Comparison of ENCODE assay signal across 14 cellular contexts in the genomic region with DNA sequence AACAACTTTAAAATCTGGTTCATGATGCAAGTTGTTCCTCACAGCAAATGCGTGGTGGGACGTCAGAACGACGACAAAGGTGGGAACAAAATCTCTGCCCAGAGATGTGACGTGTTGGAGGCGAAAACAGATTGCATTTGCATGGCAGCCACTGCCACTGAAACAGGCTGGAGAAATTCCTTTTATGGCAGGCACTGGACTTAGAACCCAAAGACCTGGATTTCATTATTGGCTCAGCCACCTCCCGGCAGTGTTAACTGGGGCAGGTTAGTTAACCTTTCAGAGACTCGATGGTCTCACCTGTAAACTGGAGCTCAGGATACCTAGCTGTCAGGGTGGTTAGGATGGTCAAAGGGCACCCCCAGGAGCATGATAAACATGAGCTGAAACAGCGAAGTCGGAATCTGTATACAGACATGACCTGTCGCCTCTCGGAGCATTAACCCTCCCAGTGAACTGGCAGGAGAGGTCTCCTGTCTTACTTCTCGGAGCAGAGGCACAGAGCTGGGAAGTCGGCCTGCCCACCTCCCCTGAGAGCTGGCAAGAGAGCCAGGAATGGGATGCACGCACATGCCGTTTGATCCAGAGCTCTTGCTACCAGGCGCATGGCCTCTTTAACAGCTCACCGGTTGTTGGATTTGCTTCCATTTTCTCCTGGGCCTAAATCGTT. TPM values are rescaled to one million over a fixed set of nuclear protein-coding genes. Genes with fewer than 3 reads are reported as not detected.
DNase-seq lines count a peak whose midpoint lies in the region; ATAC-seq, FAIRE-seq and TF ChIP-seq lines count a peak whose summit lies in the region.
"Had no signal": no experiment of that assay in that cellular context is flagged by ENCODE, and none has a peak within 500 bp of the region (broad histone marks: within the 10 kb centered on the region; RNA-seq: fewer than 3 reads in every experiment).

No MANE protein-coding gene starts in this region.

- H3K27ac ChIP-seq in cardiac muscle cell (peak overlapping the region; percentile 97), kidney (ENCODE audit: low read depth in 2 of 2, low read length in 2 of 2) (peak overlapping the region; percentile 94 to 97), prostate gland (peak overlapping the region; percentile 99 to 100), urinary bladder (ENCODE audit: low read depth) (peak overlapping the region; percentile 38)

- H3K4me1 ChIP-seq in cardiac muscle cell (ENCODE audit: low read depth) = peaks cover 87% of the 10 kb centered on the region
- peaks cover 56 to 67% of the 10 kb centered on the region in 2 donors for H3K4me1 ChIP-seq in kidney (ENCODE audit: control insufficient read depth in 1 of 2, insufficient read depth in 1 of 2, low read depth in 1 of 2, low read length in 2 of 2)
- H3K4me1 ChIP-seq in prostate gland (replicated peaks) = peaks cover 38% of the 10 kb centered on the region
- no peaks in the 10 kb centered on the region for H3K4me1 ChIP-seq in urinary bladder (ENCODE audit: insufficient read depth)

- no peak overlapping the region for H3K4me3 Mint-ChIP-seq in activated naive CD4-positive, alpha-beta T cell treated with anti-CD3 and anti-CD28 coated beads, Interleukin-2, amount 10 ng/mL, durations not matched to agents 7 days and 5 days
- H3K4me3 Mint-ChIP-seq: activated CD4-positive, alpha-beta T cell treated with anti-CD3 and anti-CD28 coated beads for 36 hours; activated T-cell treated with anti-CD3 and anti-CD28 coated beads, Interleukin-2, amount 50 U/mL, for 4 hours; effector memory CD8-positive, alpha-beta T cell had no signal

- FAIRE-seq in kidney (lab: Jason Lieb, UNC) = no peak
- FAIRE-seq: HTR-8/SVneo had no signal

- DNase-seq in cardiac muscle cell (ENCODE audit: low read depth in 1 of 2, low spot score in 1 of 2) (no peak), left ventricle myocardium superior (no peak), kidney (no peak), prostate gland (ENCODE audit: low spot score) (no peak), NCI-H2081 (lab: John Stamatoyannopoulos, UW) (no peak), T-helper 2 cell (no peak)
- DNase-seq in activated naive CD4-positive, alpha-beta T cell treated with anti-CD3 and anti-CD28 coated beads, Interleukin-2, amount 10 ng/mL, durations not matched to agents 7 days and 5 days = no peak
- DNase-seq: activated CD4-positive, alpha-beta T cell treated with anti-CD3 and anti-CD28 coated beads for 36 hours; activated T-cell treated with anti-CD3 and anti-CD28 coated beads, Interleukin-2, amount 50 U/mL, for 4 hours; effector memory CD8-positive, alpha-beta T cell; stimulated activated CD4-positive, alpha-beta T cell treated with anti-CD3 and anti-CD28 coated beads, Interleukin-4, amount 100 ng/mL, for 4 hours; stimulated activated naive B cell treated with anti-CD40 and anti-IgM and Interleukin-4, amounts not matched to agents 10 μg/mL and 1 μg/mL and 100 μg/mL, for 72 hours had no signal

- H3K36me3 ChIP-seq in cardiac muscle cell (no peaks in the 10 kb centered on the region), kidney (ENCODE audit: control insufficient read depth in 1 of 2, insufficient read depth in 2 of 2, low read length in 2 of 2) (no peaks in the 10 kb centered on the region), prostate gland (no peaks in the 10 kb centered on the region), urinary bladder (ENCODE audit: insufficient read depth) (no peaks in the 10 kb centered on the region)

- no peak overlapping the region for H3K27ac Mint-ChIP-seq in activated naive CD4-positive, alpha-beta T cell treated with anti-CD3 and anti-CD28 coated beads, Interleukin-2, amount 10 ng/mL, durations not matched to agents 7 days and 5 days
- H3K27ac Mint-ChIP-seq: activated CD4-positive, alpha-beta T cell treated with anti-CD3 and anti-CD28 coated beads for 36 hours; effector memory CD8-positive, alpha-beta T cell; stimulated activated naive B cell treated with anti-CD40 and anti-IgM and Interleukin-4, amounts not matched to agents 10 μg/mL and 1 μg/mL and 100 μg/mL, for 72 hours had no signal

- H3K4me3 ChIP-seq in cardiac muscle cell (no peak overlapping the region), kidney (ENCODE audit: low read length in 2 of 2) (no peak overlapping the region), prostate gland (no peak overlapping the region), urinary bladder (ENCODE audit: low read depth, low read length) (no peak overlapping the region)

- H3K9me3 ChIP-seq in cardiac muscle cell (ENCODE audit: low read depth) (no peaks in the 10 kb centered on the region), kidney (ENCODE audit: control insufficient read depth in 1 of 2, low read length in 2 of 2) (no peaks in the 10 kb centered on the region), prostate gland (no peaks in the 10 kb centered on the region)

- intact Hi-C loops in left ventricle myocardium superior (cut with micrococcal nuclease) = loop anchor here (10.0 kb wide), 1 partner anchor 437 kb away; no protein-coding TSS in a partner anchor
- intact Hi-C loops in kidney (cut with DNase I) = no loop called here
- intact Hi-C loops in prostate gland (cut with DNase I) = loop anchor here (5.0 to 10.0 kb wide), 2 partner anchors 44 to 447 kb away; no protein-coding TSS in a partner anchor

- no peak for TF ChIP-seq POLR2A in prostate gland (IDR thresholded peaks at IDR 0.05)

- H3K4me1 Mint-ChIP-seq in activated naive CD4-positive, alpha-beta T cell treated with anti-CD3 and anti-CD28 coated beads, Interleukin-2, amount 10 ng/mL, durations not matched to agents 7 days and 5 days = peaks cover 7% of the 10 kb centered on the region
- H3K4me1 Mint-ChIP-seq: activated CD4-positive, alpha-beta T cell treated with anti-CD3 and anti-CD28 coated beads for 36 hours had no signal

- H3K27me3 Mint-ChIP-seq in activated naive CD4-positive, alpha-beta T cell treated with anti-CD3 and anti-CD28 coated beads, Interleukin-2, amount 10 ng/mL, durations not matched to agents 7 days and 5 days = peaks cover 17% of the 10 kb centered on the region
- H3K27me3 Mint-ChIP-seq: activated CD4-positive, alpha-beta T cell treated with anti-CD3 and anti-CD28 coated beads for 36 hours; stimulated activated naive B cell treated with anti-CD40 and anti-IgM and Interleukin-4, amounts not matched to agents 10 μg/mL and 1 μg/mL and 100 μg/mL, for 72 hours had no signal

- no peaks in the 10 kb centered on the region for H3K27me3 ChIP-seq in cardiac muscle cell
- no peaks in the 10 kb centered on the region for H3K27me3 ChIP-seq in prostate gland (replicated peaks; ENCODE audit: insufficient read depth)

- CTCF ChIA-PET in activated naive CD4-positive, alpha-beta T cell treated with anti-CD3 and anti-CD28 coated beads, Interleukin-2, amount 10 ng/mL, durations not matched to agents 7 days and 5 days (lab: Charles Lee) = interaction anchor here (1.0 to 1.5 kb wide), 4 partner anchors 9 to 555 kb away, joined by 3 to 4 read pairs (median 3); no protein-coding TSS in a partner anchor

- 43% methylated on average over 19 of the region's 19 CpGs for WGBS in prostate gland
- WGBS in urinary bladder = 62% methylated on average over 19 of the region's 19 CpGs

- H3K36me3 Mint-ChIP-seq in activated naive CD4-positive, alpha-beta T cell treated with anti-CD3 and anti-CD28 coated beads, Interleukin-2, amount 10 ng/mL, durations not matched to agents 7 days and 5 days = no peaks in the 10 kb centered on the region
- H3K36me3 Mint-ChIP-seq: stimulated activated naive B cell treated with anti-CD40 and anti-IgM and Interleukin-4, amounts not matched to agents 10 μg/mL and 1 μg/mL and 100 μg/mL, for 72 hours had no signal

- no peak for ATAC-seq in left ventricle myocardium superior
- ATAC-seq: activated CD4-positive, alpha-beta T cell treated with anti-CD3 and anti-CD28 coated beads for 36 hours; activated T-cell treated with anti-CD3 and anti-CD28 coated beads, Interleukin-2, amount 50 U/mL, for 4 hours; effector memory CD8-positive, alpha-beta T cell had no signal

- peak overlapping the region in 1 of 2 donors; percentile 43 for H3K9ac ChIP-seq in kidney (ENCODE audit: low read length in 2 of 2)

- TF ChIP-seq CTCF in cardiac muscle cell (IDR thresholded peaks at IDR 0.05; ENCODE audit: low read depth, low read length) (no peak), kidney (IDR thresholded peaks at IDR 0.05; ENCODE audit: borderline replicate concordance, extremely low read depth, insufficient read depth) (no peak), prostate gland (IDR thresholded peaks at IDR 0.05) (no peak)

- no peaks in the 10 kb centered on the region for H3K9me3 Mint-ChIP-seq in activated naive CD4-positive, alpha-beta T cell treated with anti-CD3 and anti-CD28 coated beads, Interleukin-2, amount 10 ng/mL, durations not matched to agents 7 days and 5 days
- H3K9me3 Mint-ChIP-seq: activated T-cell treated with anti-CD3 and anti-CD28 coated beads, Interleukin-2, amount 50 U/mL, for 4 hours; effector memory CD8-positive, alpha-beta T cell; stimulated activated naive B cell treated with anti-CD40 and anti-IgM and Interleukin-4, amounts not matched to agents 10 μg/mL and 1 μg/mL and 100 μg/mL, for 72 hours had no signal

RNA-seq across cellular contexts. Expression of a gene that starts 59.2 kb away (rescaled TPM):
- total RNA-seq in cardiac muscle cell = 14.4 and 34.3 TPM in 2 replicates
- 25.6 and 44.2 TPM in 2 replicates for polyA plus RNA-seq in cardiac muscle cell
- 10.8 TPM for total RNA-seq in left ventricle myocardium superior
- total RNA-seq in kidney = 26.2 TPM
- polyA plus RNA-seq in kidney (ENCODE audit: insufficient read depth, low read depth, low replicate concordance) = 14.3 TPM
- total RNA-seq in prostate gland = 10 to 100 TPM; 24.8 to 33.0 TPM
- total RNA-seq in urinary bladder = 52.7 TPM
- polyA plus RNA-seq in urinary bladder = 8.6 TPM

Comparison
In these comparisons a context has a peak if more than half of its experiments do, and no peak if none do; other contexts are left out.
1. H3K27ac ChIP-seq: peak in every context shown above with its lines; median percentile 100 in prostate gland; 97 in cardiac muscle cell; 96 in kidney; 38 in urinary bladder.